In the genomic region with DNA sequence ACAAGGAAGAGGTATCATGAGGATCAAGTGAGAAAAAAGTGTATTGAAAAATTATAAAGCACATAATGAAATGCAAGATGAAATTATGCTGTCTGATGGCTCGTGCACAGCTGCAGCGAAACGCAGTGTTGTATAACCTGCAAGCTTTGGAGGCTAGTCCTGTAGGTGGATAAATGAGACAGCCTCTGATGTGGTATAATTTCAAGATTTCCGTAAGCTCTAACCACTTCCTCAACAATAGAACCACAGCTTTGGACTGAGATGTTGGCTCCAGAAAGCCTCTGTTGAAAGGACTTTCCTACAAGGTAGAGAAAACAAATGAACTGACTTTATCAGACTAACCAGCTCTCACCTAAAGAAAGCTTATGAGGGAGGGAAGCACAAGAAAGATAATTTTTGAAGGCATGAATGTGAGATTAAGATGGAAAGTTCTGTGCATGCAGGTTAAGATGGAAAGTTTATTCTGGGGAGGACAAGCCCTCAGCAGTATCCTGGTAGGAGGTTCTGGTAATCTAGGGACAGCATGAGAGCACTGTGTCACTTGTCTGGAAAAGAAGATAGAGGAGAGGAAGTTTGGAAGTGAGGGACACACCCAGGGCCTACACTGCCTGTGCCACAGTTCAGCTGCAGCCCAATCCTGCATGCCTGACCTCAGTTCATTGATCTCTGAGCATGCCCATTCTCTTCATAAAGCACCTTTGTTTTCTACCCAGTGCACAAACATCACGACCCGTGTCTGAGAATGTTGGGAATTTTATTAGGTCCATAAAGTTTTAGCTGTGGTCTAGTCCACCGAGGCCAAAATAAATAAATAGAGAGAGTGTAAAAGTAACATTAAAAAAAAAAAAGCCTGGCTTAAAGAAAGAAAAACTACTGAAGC, we compare ENCODE assay signal across 12 cellular contexts.
A peak's percentile ranks its signal among the peaks of the same experiment; 100 is the strongest.
DNase-seq lines count a peak whose midpoint lies in the region; ATAC-seq and TF ChIP-seq lines count a peak whose summit lies in the region.
"Had no signal": no experiment of that assay in that cellular context is flagged by ENCODE, and none has a peak within 500 bp of the region (broad histone marks: within the 10 kb centered on the region; RNA-seq: fewer than 3 reads in every experiment).

No MANE protein-coding gene starts in this region.

- TF ChIP-seq POLR2A in esophagus muscularis mucosa (IDR thresholded peaks at IDR 0.05; ENCODE audit: low read depth), result no peak

- 45% methylated on average over 7 of the region's 7 CpGs for WGBS in esophagus muscularis mucosa

- H3K4me3 Mint-ChIP-seq in activated naive CD8-positive, alpha-beta T cell treated with anti-CD3 and anti-CD28 coated beads, Interleukin-2, amount 50 U/mL, for 24 hours, result peak overlapping the region; percentile 18
- H3K4me3 Mint-ChIP-seq in stimulated activated naive CD8-positive, alpha-beta T cell treated with anti-CD3 and anti-CD28 coated beads, Interleukin-15, Interleukin-2, amounts not matched to agents 100 ng/mL and 50 ng/mL, for 24 hours, result peak overlapping the region; percentile 24

- intact Hi-C loops in esophagus muscularis mucosa (cut with DNase I), result no loop called here

- H3K27ac Mint-ChIP-seq in activated naive CD8-positive, alpha-beta T cell treated with anti-CD3 and anti-CD28 coated beads, Interleukin-2, amount 50 U/mL, for 24 hours, result peak overlapping the region; percentile 28
- peak overlapping the region; percentile 18 for H3K27ac Mint-ChIP-seq in stimulated activated naive CD8-positive, alpha-beta T cell treated with anti-CD3 and anti-CD28 coated beads, Interleukin-15, Interleukin-2, amounts not matched to agents 100 ng/mL and 50 ng/mL, for 24 hours

- H3K27me3 Mint-ChIP-seq in activated naive CD8-positive, alpha-beta T cell treated with anti-CD3 and anti-CD28 coated beads, Interleukin-2, amount 50 U/mL, for 24 hours, result peaks cover 39% of the 10 kb centered on the region
- H3K27me3 Mint-ChIP-seq in stimulated activated naive CD8-positive, alpha-beta T cell treated with anti-CD3 and anti-CD28 coated beads, Interleukin-15, Interleukin-2, amounts not matched to agents 100 ng/mL and 50 ng/mL, for 24 hours, result peaks cover 59% of the 10 kb centered on the region

- no peak overlapping the region for H3K4me3 ChIP-seq in esophagus muscularis mucosa
- H3K4me3 ChIP-seq: esophagus squamous epithelium, PC-9 had no signal

- H3K36me3 ChIP-seq in esophagus muscularis mucosa, result no peaks in the 10 kb centered on the region
- H3K36me3 ChIP-seq: esophagus squamous epithelium had no signal

- peak; percentile 5 for DNase-seq in stimulated activated CD4-positive, alpha-beta T cell treated with anti-CD3 and anti-CD28 coated beads, Interleukin-12 subunit alpha, Interleukin-12 subunit beta, amount 100 ng/mL, for 4 hours
- no peak for DNase-seq in stimulated activated CD4-positive, alpha-beta T cell treated with anti-CD3 and anti-CD28 coated beads, Interleukin-2, amount 100 ng/mL, for 48 hours
- DNase-seq in LoVo (ENCODE audit: low spot score), result peak; percentile 46
- peak; percentile 12 for DNase-seq in activated naive CD8-positive, alpha-beta T cell treated with anti-CD3 and anti-CD28 coated beads, Interleukin-2, amount 50 U/mL, for 24 hours
- DNase-seq in esophagus muscularis mucosa (ENCODE audit: extremely low spot score), result no peak
- DNase-seq in hypothalamus (lab: John Stamatoyannopoulos, UW), result no peak
- no peak for DNase-seq in substantia nigra (lab: John Stamatoyannopoulos, UW)
- DNase-seq: C1 segment of cervical spinal cord, esophagus squamous epithelium, PC-9 had no signal

- H3K4me1 ChIP-seq in esophagus muscularis mucosa, result peaks cover 0 to 5% (median 0%) of the 10 kb centered on the region in 4 donors
- H3K4me1 ChIP-seq: esophagus squamous epithelium had no signal

- H3K27ac ChIP-seq in esophagus muscularis mucosa (replicated peaks in 1 of 4) (no peak overlapping the region), substantia nigra (ENCODE audit: low read depth, low read length, poor library complexity, severe bottlenecking) (no peak overlapping the region)
- H3K27ac ChIP-seq: esophagus squamous epithelium, HL-60, PC-9 had no signal

- no peaks in the 10 kb centered on the region for H3K27me3 ChIP-seq in esophagus muscularis mucosa
- H3K27me3 ChIP-seq: esophagus squamous epithelium had no signal

- H3K4me1 Mint-ChIP-seq in activated naive CD8-positive, alpha-beta T cell treated with anti-CD3 and anti-CD28 coated beads, Interleukin-2, amount 50 U/mL, for 24 hours, result peaks cover 25% of the 10 kb centered on the region
- peaks cover 22% of the 10 kb centered on the region for H3K4me1 Mint-ChIP-seq in stimulated activated naive CD8-positive, alpha-beta T cell treated with anti-CD3 and anti-CD28 coated beads, Interleukin-15, Interleukin-2, amounts not matched to agents 100 ng/mL and 50 ng/mL, for 24 hours (ENCODE audit: low read depth)

- TF ChIP-seq EP300 in esophagus muscularis mucosa (IDR thresholded peaks at IDR 0.05), result no peak

- peaks cover 0 to 8% (median 4%) of the 10 kb centered on the region in 4 donors for H3K9me3 ChIP-seq in esophagus muscularis mucosa

- peak; percentile 95 for ATAC-seq in activated naive CD8-positive, alpha-beta T cell treated with anti-CD3 and anti-CD28 coated beads, Interleukin-2, amount 50 U/mL, for 24 hours

- no peak for TF ChIP-seq CTCF in esophagus muscularis mucosa (IDR thresholded peaks at IDR 0.05)

- peaks cover 4% of the 10 kb centered on the region for H3K36me3 Mint-ChIP-seq in activated naive CD8-positive, alpha-beta T cell treated with anti-CD3 and anti-CD28 coated beads, Interleukin-2, amount 50 U/mL, for 24 hours (ENCODE audit: low read depth)
- peaks cover 11% of the 10 kb centered on the region for H3K36me3 Mint-ChIP-seq in stimulated activated naive CD8-positive, alpha-beta T cell treated with anti-CD3 and anti-CD28 coated beads, Interleukin-15, Interleukin-2, amounts not matched to agents 100 ng/mL and 50 ng/mL, for 24 hours (ENCODE audit: low read depth)

- peaks cover 10% of the 10 kb centered on the region for H3K9me3 Mint-ChIP-seq in activated naive CD8-positive, alpha-beta T cell treated with anti-CD3 and anti-CD28 coated beads, Interleukin-2, amount 50 U/mL, for 24 hours
- H3K9me3 Mint-ChIP-seq in stimulated activated naive CD8-positive, alpha-beta T cell treated with anti-CD3 and anti-CD28 coated beads, Interleukin-15, Interleukin-2, amounts not matched to agents 100 ng/mL and 50 ng/mL, for 24 hours, result peaks cover 14% of the 10 kb centered on the region

Comparison
In these comparisons a context has a peak if more than half of its experiments do, and no peak if none do; other contexts are left out.
1. DNase-seq: peak in stimulated activated CD4-positive, alpha-beta T cell treated with anti-CD3 and anti-CD28 coated beads, Interleukin-12 subunit alpha, Interleukin-12 subunit beta, amount 100 ng/mL, for 4 hours (single experiment), LoVo (single experiment) and activated naive CD8-positive, alpha-beta T cell treated with anti-CD3 and anti-CD28 coated beads, Interleukin-2, amount 50 U/mL, for 24 hours (single experiment); none in stimulated activated CD4-positive, alpha-beta T cell treated with anti-CD3 and anti-CD28 coated beads, Interleukin-2, amount 100 ng/mL, for 48 hours (0 of 2), esophagus muscularis mucosa (single experiment), hypothalamus (0 of 51) and substantia nigra (0 of 49).